ENCODE assay signal across 23 cellular contexts in genomic region chr6:143603474-143603873, GRCh38.
"Had no signal": no experiment of that assay in that cellular context is flagged by ENCODE, and none has a peak within 500 bp of the region (broad histone marks: within the 10 kb centered on the region; RNA-seq: fewer than 3 reads in every experiment).

No MANE protein-coding gene starts in this region.

- H3K9me3 ChIP-seq: adrenal gland, ascending aorta, body of pancreas had no signal

- ATAC-seq: activated T-cell treated with anti-CD3 and anti-CD28 coated beads, Interleukin-2, amount 50 U/mL, for 4 hours; body of pancreas; K562; PC-3 had no signal

- DNase-seq: activated CD4-positive, alpha-beta memory T cell treated with anti-CD3 and anti-CD28 coated beads for 36 hours; activated CD4-positive, alpha-beta T cell treated with anti-CD3 and anti-CD28 coated beads, Interleukin-2, amount 10 ng/mL, durations not matched to agents 7 days and 5 days; activated CD4-positive, CD25-positive, alpha-beta regulatory T cell; activated CD8-positive, alpha-beta memory T cell treated with anti-CD3 and anti-CD28 coated beads for 24 hours; activated gamma-delta T cell treated with Interleukin-2 at 50 U/mL for 16 hours; activated naive CD4-positive, alpha-beta T cell treated with anti-CD3 and anti-CD28 coated beads, Interleukin-2, amount 10 ng/mL, durations not matched to agents 7 days and 5 days; activated naive CD8-positive, alpha-beta T cell treated with anti-CD3 and anti-CD28 coated beads for 36 hours; activated T-cell treated with anti-CD3 and anti-CD28 coated beads, Interleukin-2, amount 50 U/mL, for 4 hours; adrenal gland; body of pancreas; Karpas-422; MM.1S; NCI-H1105; NCI-H1436 treated with DMSO at 0.1 percent for 48 hours; NCI-H187; NCI-H2081; NCI-H510A treated with DMSO at 0.1 percent for 48 hours; NCI-H69; PC-3; SHP77 treated with DMSO at 0.1 percent for 48 hours had no signal

- H3K4me1 ChIP-seq: body of pancreas had no signal

- H3K27me3 ChIP-seq: adrenal gland, ascending aorta, body of pancreas had no signal

- H3K36me3 ChIP-seq: adrenal gland, ascending aorta had no signal

- H3K27ac ChIP-seq: adrenal gland, ascending aorta, body of pancreas, VCaP had no signal

- H3K4me3 ChIP-seq: adrenal gland, ascending aorta, body of pancreas, K562 had no signal
